Comparison of ENCODE assay signal across 19 cellular contexts in the genomic region with DNA sequence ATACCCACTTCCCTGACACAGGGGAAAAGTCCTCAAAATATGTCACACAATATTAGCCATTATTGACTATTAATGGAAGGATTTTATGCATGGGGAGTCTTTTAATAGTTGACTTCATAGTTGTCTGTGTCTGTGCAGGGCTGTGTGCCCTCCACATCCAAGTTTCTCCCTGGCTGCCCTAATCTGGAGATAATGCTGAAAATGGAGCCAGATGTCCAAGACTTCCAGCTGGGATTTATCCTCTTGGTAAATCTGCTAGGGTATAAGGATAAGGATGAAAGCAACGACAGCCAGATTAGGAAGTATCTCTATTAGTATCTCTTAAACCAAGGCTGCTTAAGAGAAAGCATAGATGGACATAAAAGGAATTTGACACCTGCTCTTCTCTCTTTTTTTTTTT.
"Had no signal": no experiment of that assay in that cellular context is flagged by ENCODE, and none has a peak within 500 bp of the region (broad histone marks: within the 10 kb centered on the region; RNA-seq: fewer than 3 reads in every experiment).

No MANE protein-coding gene starts in this region.

- H3K9me3 Mint-ChIP-seq: nephron; neural crest cell; stimulated activated effector memory CD8-positive, alpha-beta T cell treated with anti-CD3 and anti-CD28 coated beads, Interleukin-12 subunit alpha, Interleukin-12 subunit beta, amount 100 ng/mL, for 72 hours; stimulated activated naive CD8-positive, alpha-beta T cell treated with anti-CD3 and anti-CD28 coated beads, Interleukin-15, Interleukin-2, amounts not matched to agents 100 ng/mL and 50 ng/mL, for 24 hours had no signal

- DNase-seq: left ventricle myocardium superior; midbrain; mucosa of descending colon; naive thymus-derived CD4-positive, alpha-beta T cell; nucleus accumbens; right cardiac atrium; stimulated activated CD4-positive, alpha-beta T cell treated with anti-CD3 and anti-CD28 coated beads, Interleukin-12 subunit alpha, Interleukin-12 subunit beta, amount 100 ng/mL, for 4 hours; stimulated activated CD4-positive, alpha-beta T cell treated with anti-CD3 and anti-CD28 coated beads, Interleukin-4, amount 100 ng/mL, for 24 hours; stimulated activated naive CD4-positive, alpha-beta T cell; trophoblast cell; uterus had no signal

- H3K4me3 Mint-ChIP-seq: memory B cell; naive thymus-derived CD4-positive, alpha-beta T cell; nephron; neural crest cell; stimulated activated effector memory CD8-positive, alpha-beta T cell treated with anti-CD3 and anti-CD28 coated beads, Interleukin-12 subunit alpha, Interleukin-12 subunit beta, amount 100 ng/mL, for 72 hours; stimulated activated naive CD8-positive, alpha-beta T cell treated with anti-CD3 and anti-CD28 coated beads, Interleukin-15, Interleukin-2, amounts not matched to agents 100 ng/mL and 50 ng/mL, for 24 hours had no signal

- H3K27ac Mint-ChIP-seq: memory B cell; naive thymus-derived CD4-positive, alpha-beta T cell; nephron; stimulated activated effector memory CD8-positive, alpha-beta T cell treated with anti-CD3 and anti-CD28 coated beads, Interleukin-12 subunit alpha, Interleukin-12 subunit beta, amount 100 ng/mL, for 72 hours; stimulated activated naive CD8-positive, alpha-beta T cell treated with anti-CD3 and anti-CD28 coated beads, Interleukin-15, Interleukin-2, amounts not matched to agents 100 ng/mL and 50 ng/mL, for 24 hours had no signal

- H3K36me3 Mint-ChIP-seq: memory B cell; naive thymus-derived CD4-positive, alpha-beta T cell; stimulated activated effector memory CD8-positive, alpha-beta T cell treated with anti-CD3 and anti-CD28 coated beads, Interleukin-12 subunit alpha, Interleukin-12 subunit beta, amount 100 ng/mL, for 72 hours had no signal

- ATAC-seq: left lobe of liver; left ventricle myocardium superior; mucosa of descending colon; naive thymus-derived CD4-positive, alpha-beta T cell; pancreas; right cardiac atrium; sciatic nerve; stimulated activated effector memory CD8-positive, alpha-beta T cell treated with anti-CD3 and anti-CD28 coated beads, Interleukin-12 subunit alpha, Interleukin-12 subunit beta, amount 100 ng/mL, for 72 hours had no signal
